22 cellular contexts compared by ENCODE assay signal in genomic region chr5:1292846-1293415, GRCh38. TPM values are rescaled to one million over a fixed set of nuclear protein-coding genes. Genes with fewer than 3 reads are reported as not detected.
DNase-seq lines count a peak whose midpoint lies in the region; ATAC-seq, FAIRE-seq and TF ChIP-seq lines count a peak whose summit lies in the region.
"Had no signal": no experiment of that assay in that cellular context is flagged by ENCODE, and none has a peak within 500 bp of the region (broad histone marks: within the 10 kb centered on the region; RNA-seq: fewer than 3 reads in every experiment).

No MANE protein-coding gene starts in this region.

- peaks cover 21% of the 10 kb centered on the region for H3K4me1 ChIP-seq in KMS-11 (ENCODE audit: low read depth, poor library complexity, severe bottlenecking)
- H3K4me1 ChIP-seq in colonic mucosa, result peaks cover 3% of the 10 kb centered on the region
- H3K4me1 ChIP-seq in spleen, result peaks cover 0 to 23% (median 16%) of the 10 kb centered on the region in 6 donors
- H3K4me1 ChIP-seq: ascending aorta, BE2C had no signal

- H3K27ac Mint-ChIP-seq in natural killer cell, result no peak overlapping the region
- H3K27ac Mint-ChIP-seq in natural killer cell treated with Interleukin-12 subunit alpha and Interleukin-12 subunit beta and Interleukin-15 and Interleukin-18, amount 100 ng/mL, for 72 hours, result no peak overlapping the region
- H3K27ac Mint-ChIP-seq: nephron had no signal

- intact Hi-C loops in natural killer cell (cut with micrococcal nuclease) (no loop called here), colonic mucosa (cut with DNase I) (no loop called here), spleen (cut with DNase I; ENCODE audit: low total_unique reads) (no loop called here)

- H3K79me2 ChIP-seq in KMS-11 (ENCODE audit: insufficient read depth, low read depth), result no peaks in the 10 kb centered on the region

- peak; percentile 2 for DNase-seq in natural killer cell
- DNase-seq in natural killer cell treated with Interleukin-12 subunit alpha and Interleukin-12 subunit beta and Interleukin-15 and Interleukin-18, amount 100 ng/mL, for 72 hours (ENCODE audit: low spot score), result no peak
- peak; percentile 15 for DNase-seq in colonic mucosa
- peak; percentile 70 for DNase-seq in spleen
- no peak for DNase-seq in GM19239 (ENCODE audit: insufficient read length, low spot score)
- DNase-seq: BE2C; effector CD8-positive, alpha-beta T cell; esophagus squamous epithelium; Karpas-422; left cardiac atrium; NCI-H1092; NCI-H2081; NCI-H446 treated with DMSO at 0.1 percent for 48 hours; stimulated activated CD4-positive, alpha-beta T cell treated with anti-CD3 and anti-CD28 coated beads, Interleukin-4, amount 100 ng/mL, for 24 hours had no signal

- H3K27me3 Mint-ChIP-seq in natural killer cell (ENCODE audit: low read depth in 2 of 2), result peaks cover 22 to 26% of the 10 kb centered on the region in 2 donors
- peaks cover 16 to 17% of the 10 kb centered on the region in 2 donors for H3K27me3 Mint-ChIP-seq in natural killer cell treated with Interleukin-12 subunit alpha and Interleukin-12 subunit beta and Interleukin-15 and Interleukin-18, amount 100 ng/mL, for 72 hours

- H3K27me3 ChIP-seq in KMS-11 (ENCODE audit: insufficient read depth, low read depth) (no peaks in the 10 kb centered on the region), colonic mucosa (peaks cover 9% of the 10 kb centered on the region), spleen (replicated peaks in 1 of 7) (peaks cover 0 to 73% (median 37%) of the 10 kb centered on the region in 7 donors)
- H3K27me3 ChIP-seq: ascending aorta, BE2C had no signal

- no peak overlapping the region for H3K4me3 Mint-ChIP-seq in natural killer cell
- H3K4me3 Mint-ChIP-seq in natural killer cell treated with Interleukin-12 subunit alpha and Interleukin-12 subunit beta and Interleukin-15 and Interleukin-18, amount 100 ng/mL, for 72 hours, result no peak overlapping the region

- WGBS in spleen, 5 donors, result 88 to 96% (median 91%) methylated on average over 22 to 30 of the region's 30 CpGs

- FAIRE-seq in GM19239 (lab: Jason Lieb, UNC), result no peak
- FAIRE-seq: small intestine had no signal

- H3K27ac ChIP-seq in KMS-11 (0 out of 2 replicates have a peak overlapping the region, but pooled peaks have one; percentile 25), colonic mucosa (no peak overlapping the region), spleen (no peak overlapping the region)
- H3K27ac ChIP-seq: ascending aorta, esophagus squamous epithelium had no signal

- no peaks in the 10 kb centered on the region for H3K36me3 Mint-ChIP-seq in natural killer cell
- peaks cover 5% of the 10 kb centered on the region for H3K36me3 Mint-ChIP-seq in natural killer cell treated with Interleukin-12 subunit alpha and Interleukin-12 subunit beta and Interleukin-15 and Interleukin-18, amount 100 ng/mL, for 72 hours

- no peak overlapping the region for H3K9ac ChIP-seq in KMS-11
- H3K9ac ChIP-seq in colonic mucosa (ENCODE audit: low read depth in 2 of 2, low read length in 2 of 2), result no peak overlapping the region

- no peaks in the 10 kb centered on the region for H3K4me1 Mint-ChIP-seq in natural killer cell
- H3K4me1 Mint-ChIP-seq in natural killer cell treated with Interleukin-12 subunit alpha and Interleukin-12 subunit beta and Interleukin-15 and Interleukin-18, amount 100 ng/mL, for 72 hours (ENCODE audit: low read depth in 2 of 2), result no peaks in the 10 kb centered on the region
- H3K4me1 Mint-ChIP-seq: central memory CD8-positive, alpha-beta T cell; nephron had no signal

- H3K9me3 ChIP-seq in colonic mucosa (no peaks in the 10 kb centered on the region), spleen (peaks cover 0 to 10% (median 6%) of the 10 kb centered on the region in 8 donors)
- H3K9me3 ChIP-seq: ascending aorta, BE2C had no signal

- TF ChIP-seq CTCF in natural killer cell (IDR thresholded peaks at IDR 0.05), result no peak
- TF ChIP-seq CTCF in KMS-11 (conservative IDR thresholded peaks at IDR 0.05; ENCODE audit: low read depth, low read length), result no peak
- no peak for TF ChIP-seq CTCF in colonic mucosa (IDR thresholded peaks at IDR 0.05)
- TF ChIP-seq CTCF in spleen (IDR thresholded peaks at IDR 0.05 in 8 of 11, conservative IDR thresholded peaks at IDR 0.05 in 3 of 11), result no peak

- no peak overlapping the region for H2AFZ ChIP-seq in KMS-11 (ENCODE audit: low read depth)

- TF ChIP-seq POLR2A in spleen (IDR thresholded peaks at IDR 0.05), result no peak

- H3K4me3 ChIP-seq in KMS-11 (IDR thresholded peaks at IDR 0.05; ENCODE audit: insufficient read depth, low read depth, low read length), result no peak overlapping the region
- no peak overlapping the region for H3K4me3 ChIP-seq in colonic mucosa
- no peak overlapping the region for H3K4me3 ChIP-seq in spleen
- H3K4me3 ChIP-seq: ascending aorta, esophagus squamous epithelium had no signal

- H4K20me1 ChIP-seq in KMS-11 (ENCODE audit: insufficient read depth), result no peaks in the 10 kb centered on the region

- H3K36me3 ChIP-seq in KMS-11 (ENCODE audit: insufficient read depth), result no peaks in the 10 kb centered on the region
- H3K36me3 ChIP-seq in colonic mucosa, result no peaks in the 10 kb centered on the region
- no peaks in the 10 kb centered on the region for H3K36me3 ChIP-seq in spleen
- H3K36me3 ChIP-seq: ascending aorta, BE2C, esophagus squamous epithelium had no signal

- ATAC-seq in natural killer cell (no peak), HG03196 (IDR thresholded peaks at IDR 0.05; ENCODE audit: unreplicated experiment) (no peak), HG02610 (IDR thresholded peaks at IDR 0.05; ENCODE audit: unreplicated experiment) (no peak)
- ATAC-seq in natural killer cell treated with Interleukin-12 subunit alpha and Interleukin-12 subunit beta and Interleukin-15 and Interleukin-18, amount 100 ng/mL, for 72 hours, result no peak

- peaks cover 2 to 3% of the 10 kb centered on the region in 2 donors for H3K9me3 Mint-ChIP-seq in natural killer cell
- H3K9me3 Mint-ChIP-seq in natural killer cell treated with Interleukin-12 subunit alpha and Interleukin-12 subunit beta and Interleukin-15 and Interleukin-18, amount 100 ng/mL, for 72 hours, result peaks cover 3% of the 10 kb centered on the region

- no peak overlapping the region; the same call in 1 of the 2 replicates for H3K4me2 ChIP-seq in KMS-11

RNA-seq across cellular contexts. Expression of gene TERT, which starts 1.9 kb away (rescaled TPM):
- not detected for total RNA-seq in natural killer cell
- total RNA-seq in natural killer cell treated with Interleukin-12 subunit alpha and Interleukin-12 subunit beta and Interleukin-15 and Interleukin-18, amount 100 ng/mL, for 72 hours, result 1 to 10 TPM in 1 of 2 donors, not detected in 1; 1.3 TPM
- total RNA-seq in colonic mucosa, result 10 to 100 TPM in 1 of 2 donors, under 1 TPM in 1; 0.72 to 13.7 TPM
- total RNA-seq in spleen, result 1 to 10 TPM in 2 of 7 donors, under 1 TPM in 3, not detected in 2; 0.16 to 5.3 (median 0.43) TPM
- polyA plus RNA-seq in spleen, result under 1 TPM; 0.09 to 0.53 (median 0.19) TPM
- total RNA-seq: ascending aorta, left cardiac atrium, ureter had no signal

RNA-seq across cellular contexts. Expression of gene CLPTM1L, which starts 52.0 kb away (rescaled TPM):
- total RNA-seq in natural killer cell, result 100 to 1,000 TPM in 1 of 3 donors, 10 to 100 TPM in 2; 67.1 to 105 (median 97.5) TPM
- 100 to 1,000 TPM; 112 to 178 TPM for total RNA-seq in natural killer cell treated with Interleukin-12 subunit alpha and Interleukin-12 subunit beta and Interleukin-15 and Interleukin-18, amount 100 ng/mL, for 72 hours
- total RNA-seq in colonic mucosa, result 100 to 1,000 TPM in 1 of 2 donors, 10 to 100 TPM in 1; 80.1 to 138 TPM
- total RNA-seq in spleen, result 100 to 1,000 TPM in 3 of 7 donors, 10 to 100 TPM in 4; 87.2 to 118 (median 99.9) TPM
- 10 to 100 TPM; 39.7 to 55.6 (median 45.1) TPM for polyA plus RNA-seq in spleen

Comparison
In these comparisons a context has a peak if more than half of its experiments do, and no peak if none do; other contexts are left out.
1. DNase-seq: peak in natural killer cell (single experiment), colonic mucosa (single experiment) and spleen (single experiment); none in natural killer cell treated with Interleukin-12 subunit alpha and Interleukin-12 subunit beta and Interleukin-15 and Interleukin-18, amount 100 ng/mL, for 72 hours (single experiment) and GM19239 (single experiment).